ENCODE assay signal across 11 cellular contexts in genomic region chr18:58792086-58792485, GRCh38.
DNase-seq lines count a peak whose midpoint lies in the region; ATAC-seq and TF ChIP-seq lines count a peak whose summit lies in the region.
"Had no signal": no experiment of that assay in that cellular context is flagged by ENCODE, and none has a peak within 500 bp of the region (broad histone marks: within the 10 kb centered on the region; RNA-seq: fewer than 3 reads in every experiment).

No MANE protein-coding gene starts in this region.

- H3K27me3 Mint-ChIP-seq in IgD-negative memory B cell, result no peaks in the 10 kb centered on the region
- H3K27me3 Mint-ChIP-seq in activated T-cell treated with anti-CD3 and anti-CD28 coated beads, Interleukin-2, amount 50 U/mL, for 72 hours (ENCODE audit: low read depth), result peaks cover 9% of the 10 kb centered on the region

- H3K27me3 ChIP-seq in upper lobe of right lung, result no peaks in the 10 kb centered on the region

- H3K36me3 Mint-ChIP-seq in IgD-negative memory B cell, result peaks cover 6% of the 10 kb centered on the region
- no peaks in the 10 kb centered on the region for H3K36me3 Mint-ChIP-seq in activated T-cell treated with anti-CD3 and anti-CD28 coated beads, Interleukin-2, amount 50 U/mL, for 72 hours (ENCODE audit: insufficient read depth in 2 of 2)

- DNase-seq in upper lobe of right lung (no peak), hippocampal formation (lab: John Stamatoyannopoulos, UW) (no peak), NCI-H1436 treated with DMSO at 0.1 percent for 48 hours (lab: John Stamatoyannopoulos, UW) (no peak), hepatic stellate cell (ENCODE audit: low spot score) (no peak)
- DNase-seq in activated T-cell treated with anti-CD3 and anti-CD28 coated beads, Interleukin-2, amount 50 U/mL, for 72 hours, result no peak
- DNase-seq: activated CD8-positive, alpha-beta memory T cell treated with anti-CD3 and anti-CD28 coated beads, Interleukin-2, amount 50 U/mL, for 4 hours; foreskin fibroblast had no signal

- peaks cover 9% of the 10 kb centered on the region for H3K4me1 ChIP-seq in upper lobe of right lung

- intact Hi-C loops in upper lobe of right lung (cut with DNase I), result no loop called here

- no peaks in the 10 kb centered on the region for H3K9me3 Mint-ChIP-seq in IgD-negative memory B cell
- H3K9me3 Mint-ChIP-seq in activated T-cell treated with anti-CD3 and anti-CD28 coated beads, Interleukin-2, amount 50 U/mL, for 72 hours, result no peaks in the 10 kb centered on the region

- no peak overlapping the region for H3K4me3 ChIP-seq in upper lobe of right lung

- H3K27ac Mint-ChIP-seq in IgD-negative memory B cell, result peak overlapping the region; percentile 12 to 89 (median 36)
- no peak overlapping the region for H3K27ac Mint-ChIP-seq in activated T-cell treated with anti-CD3 and anti-CD28 coated beads, Interleukin-2, amount 50 U/mL, for 72 hours

- H3K36me3 ChIP-seq in upper lobe of right lung, result no peaks in the 10 kb centered on the region

- peak; percentile 85 for ATAC-seq in GM19324 (IDR thresholded peaks at IDR 0.05; ENCODE audit: low FRiP score, unreplicated experiment)
- peak; percentile 95 for ATAC-seq in HG02852 (IDR thresholded peaks at IDR 0.05; ENCODE audit: unreplicated experiment)
- peak; percentile 26 for ATAC-seq in upper lobe of right lung
- no peak for ATAC-seq in activated T-cell treated with anti-CD3 and anti-CD28 coated beads, Interleukin-2, amount 50 U/mL, for 72 hours (replicated peaks in 1 of 2)
- ATAC-seq: SK-N-SH treated with all-trans-retinoic acid at 6 μM for 48 hours had no signal

- no peak for TF ChIP-seq CTCF in upper lobe of right lung (IDR thresholded peaks at IDR 0.05)

- H3K9me3 ChIP-seq in upper lobe of right lung, result no peaks in the 10 kb centered on the region

- peaks cover 11 to 13% (median 12%) of the 10 kb centered on the region in 3 donors for H3K4me1 Mint-ChIP-seq in IgD-negative memory B cell
- no peaks in the 10 kb centered on the region for H3K4me1 Mint-ChIP-seq in activated T-cell treated with anti-CD3 and anti-CD28 coated beads, Interleukin-2, amount 50 U/mL, for 72 hours (ENCODE audit: low read depth)

- H3K4me3 Mint-ChIP-seq in IgD-negative memory B cell, result peak overlapping the region; percentile 59 to 95 (median 87)
- H3K4me3 Mint-ChIP-seq in activated T-cell treated with anti-CD3 and anti-CD28 coated beads, Interleukin-2, amount 50 U/mL, for 72 hours, result no peak overlapping the region

- H3K27ac ChIP-seq in upper lobe of right lung, result no peak overlapping the region

Comparison
In these comparisons a context has a peak if more than half of its experiments do, and no peak if none do; other contexts are left out.
1. ATAC-seq: peak in GM19324 (single experiment), HG02852 (single experiment) and upper lobe of right lung (single experiment); none in activated T-cell treated with anti-CD3 and anti-CD28 coated beads, Interleukin-2, amount 50 U/mL, for 72 hours (0 of 2).
2. H3K4me3 Mint-ChIP-seq: peak in IgD-negative memory B cell (4 of 4); none in activated T-cell treated with anti-CD3 and anti-CD28 coated beads, Interleukin-2, amount 50 U/mL, for 72 hours (0 of 2).